8 cellular contexts compared by ENCODE assay signal in genomic region chr20:24566656-24567055, GRCh38.
"Had no signal": no experiment of that assay in that cellular context is flagged by ENCODE, and none has a peak within 500 bp of the region (broad histone marks: within the 10 kb centered on the region; RNA-seq: fewer than 3 reads in every experiment).

No MANE protein-coding gene starts in this region.

- H3K36me3 ChIP-seq: HAP-1 had no signal

- ATAC-seq: HCT116 had no signal

- FAIRE-seq: HTR-8/SVneo had no signal

- H3K4me3 ChIP-seq: GM23248, HAP-1 had no signal

- H3K27ac ChIP-seq: GM23248 had no signal

- H3K9me3 ChIP-seq: HAP-1 had no signal

- H2AFZ ChIP-seq: GM23248 had no signal

- H3K4me1 ChIP-seq: HAP-1 had no signal

- DNase-seq: GM23248, GOT3, H7, HFFc6, IMR-90 had no signal
